In the genomic region with DNA sequence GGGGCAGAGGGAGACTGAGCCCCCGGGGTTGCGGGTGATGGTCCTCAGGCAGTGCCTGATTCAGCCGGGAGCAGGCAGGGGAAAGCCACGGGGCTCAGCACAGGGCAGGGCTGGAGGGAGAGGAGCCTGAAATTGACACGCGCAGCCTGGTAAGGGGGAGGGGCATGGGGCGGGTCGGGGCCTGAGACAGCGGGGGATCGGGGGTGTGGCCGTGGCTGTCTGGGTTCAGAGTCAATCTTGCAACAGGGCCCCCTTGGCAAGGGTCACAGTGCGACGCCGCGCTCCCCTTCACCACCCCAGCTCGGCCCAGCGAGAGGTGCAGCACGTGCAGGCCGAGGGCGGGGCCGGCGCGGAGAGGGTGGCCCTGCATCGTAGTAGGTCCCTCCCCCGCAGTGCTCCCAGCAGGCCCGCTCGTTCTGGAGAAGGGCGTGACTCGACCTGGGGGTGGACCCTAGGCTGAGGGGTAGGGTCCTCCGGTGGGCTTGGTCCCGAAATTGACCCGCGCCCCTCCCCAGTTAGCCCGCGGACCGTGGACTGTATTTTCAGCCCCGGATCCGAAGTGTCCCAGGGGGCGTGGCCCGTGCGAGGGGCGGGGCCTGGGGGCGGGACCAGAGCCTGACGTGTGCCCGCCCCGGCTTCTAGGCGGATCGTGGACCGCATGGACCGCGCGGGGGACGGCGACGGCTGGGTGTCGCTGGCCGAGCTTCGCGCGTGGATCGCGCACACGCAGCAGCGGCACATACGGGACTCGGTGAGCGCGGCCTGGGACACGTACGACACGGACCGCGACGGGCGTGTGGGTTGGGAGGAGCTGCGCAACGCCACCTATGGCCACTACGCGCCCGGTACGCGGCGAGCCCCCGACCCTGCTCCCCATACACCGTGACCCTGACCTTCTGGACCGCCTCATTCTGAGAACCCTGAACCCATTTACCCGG, we compare ENCODE assay signal across 1 cellular context.
TF ChIP-seq lines count a peak whose summit lies in the region.

No MANE protein-coding gene starts in this region.

TF ChIP-seq in K562, 482 proteins besides CTCF, POLR2A, EP300 and RAD21 (continued from another document and continues in another):
- TF ChIP-seq, protein P1, sequence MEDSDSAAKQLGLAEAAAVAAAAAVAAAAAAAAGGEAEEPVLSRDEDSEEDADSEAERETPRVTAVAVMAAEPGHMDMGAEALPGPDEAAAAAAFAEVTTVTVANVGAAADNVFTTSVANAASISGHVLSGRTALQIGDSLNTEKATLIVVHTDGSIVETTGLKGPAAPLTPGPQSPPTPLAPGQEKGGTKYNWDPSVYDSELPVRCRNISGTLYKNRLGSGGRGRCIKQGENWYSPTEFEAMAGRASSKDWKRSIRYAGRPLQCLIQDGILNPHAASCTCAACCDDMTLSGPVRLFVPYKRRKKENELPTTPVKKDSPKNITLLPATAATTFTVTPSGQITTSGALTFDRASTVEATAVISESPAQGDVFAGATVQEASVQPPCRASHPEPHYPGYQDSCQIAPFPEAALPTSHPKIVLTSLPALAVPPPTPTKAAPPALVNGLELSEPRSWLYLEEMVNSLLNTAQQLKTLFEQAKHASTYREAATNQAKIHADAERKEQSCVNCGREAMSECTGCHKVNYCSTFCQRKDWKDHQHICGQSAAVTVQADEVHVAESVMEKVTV (CRISPR knock-in tag; IDR thresholded peaks at IDR 0.05) = no peak
- TF ChIP-seq SREBF1 (IDR thresholded peaks at IDR 0.05; ENCODE audit: borderline replicate concordance, low read depth, low read length) (no peak), ZNF766 (CRISPR knock-in tag; conservative IDR thresholded peaks at IDR 0.05) (no peak; the same call in 1 of the 2 replicates), ZNF41 (CRISPR knock-in tag; conservative IDR thresholded peaks at IDR 0.05) (no peak), FOS (IDR thresholded peaks at IDR 0.05; ENCODE audit: extremely low read depth, insufficient read length) (no peak), PYGO2 (tag; IDR thresholded peaks at IDR 0.05) (no peak), ZNF696 (CRISPR knock-in tag; conservative IDR thresholded peaks at IDR 0.05) (no peak), MAFK (IDR thresholded peaks at IDR 0.05; ENCODE audit: low read length) (no peak), LCOR (CRISPR knock-in tag; IDR thresholded peaks at IDR 0.05) (0 out of 2 replicates have a peak, but pooled peaks have one; percentile 28), MAFG (tag; conservative IDR thresholded peaks at IDR 0.05) (no peak), NONO (IDR thresholded peaks at IDR 0.05; ENCODE audit: low read depth in 2 of 2, low read length in 1 of 2) (no peak), ZNF589 (CRISPR knock-in tag; IDR thresholded peaks at IDR 0.05; ENCODE audit: low read depth) (no peak), SNIP1 (IDR thresholded peaks at IDR 0.05; ENCODE audit: low read depth) (no peak), NUFIP1 (IDR thresholded peaks at IDR 0.05; ENCODE audit: partially characterized antibody) (no peak), ZNF668 (CRISPR knock-in tag; IDR thresholded peaks at IDR 0.05) (no peak), ZFX (CRISPR knock-in tag; IDR thresholded peaks at IDR 0.05) (peak; percentile 67), ADNP (tag; IDR thresholded peaks at IDR 0.05) (no peak), DDX20 (tag; IDR thresholded peaks at IDR 0.05; ENCODE audit: low read depth) (no peak), CHAMP1 (IDR thresholded peaks at IDR 0.05) (no peak), TARDBP (IDR thresholded peaks at IDR 0.05) (0 out of 2 replicates have a peak, but pooled peaks have one; percentile 28), ZNF699 (CRISPR knock-in tag; IDR thresholded peaks at IDR 0.05; ENCODE audit: insufficient replicate concordance) (no peak), KDM2B (CRISPR knock-in tag; IDR thresholded peaks at IDR 0.05) (peak; percentile 27; the same call in 1 of the 2 replicates), ZNF583 (CRISPR knock-in tag; IDR thresholded peaks at IDR 0.05) (no peak), ZNF140 (CRISPR knock-in tag; IDR thresholded peaks at IDR 0.05) (no peak), HSF4 (CRISPR knock-in tag; IDR thresholded peaks at IDR 0.05; ENCODE audit: borderline replicate concordance) (no peak), ZNF316 (IDR thresholded peaks at IDR 0.05) (no peak), HMGN3 (IDR thresholded peaks at IDR 0.05; ENCODE audit: borderline replicate concordance, extremely low read depth, insufficient read length, low read depth, low read length) (peak; percentile 60), SMARCA4 (IDR thresholded peaks at IDR 0.05) (no peak), GABPB1 (CRISPR knock-in tag; IDR thresholded peaks at IDR 0.05) (peak; percentile 3; the same call in 1 of the 2 replicates), GATAD2A (IDR thresholded peaks at IDR 0.05) (no peak), BRCA1 (IDR thresholded peaks at IDR 0.05) (no peak), BRCA1 (CRISPR knock-in tag; IDR thresholded peaks at IDR 0.05) (no peak), RNF219 (CRISPR knock-in tag; IDR thresholded peaks at IDR 0.05) (no peak), BDP1 (IDR thresholded peaks at IDR 0.05; ENCODE audit: insufficient read depth, insufficient read length) (no peak), CHD2 (IDR thresholded peaks at IDR 0.05; ENCODE audit: low read depth, low read length) (no peak), NFE2L1 (tag; IDR thresholded peaks at IDR 0.05; ENCODE audit: borderline replicate concordance, low read depth) (no peak), BCL6 (CRISPR knock-in tag; IDR thresholded peaks at IDR 0.05) (no peak), E2F1 (CRISPR knock-in tag; IDR thresholded peaks at IDR 0.05) (no peak), RBM25 (IDR thresholded peaks at IDR 0.05; ENCODE audit: low read depth, low read length, severe bottlenecking) (no peak), GABPB2 (CRISPR knock-in tag; conservative IDR thresholded peaks at IDR 0.05) (no peak), PML (IDR thresholded peaks at IDR 0.05; ENCODE audit: low read length) (no peak), TAL1 (IDR thresholded peaks at IDR 0.05) (no peak), MTA1 (IDR thresholded peaks at IDR 0.05; ENCODE audit: borderline replicate concordance) (no peak), SMARCE1 (IDR thresholded peaks at IDR 0.05) (no peak; the same call in 1 of the 2 replicates), TAF15 (IDR thresholded peaks at IDR 0.05; ENCODE audit: low read depth, low read length) (no peak), KAT2B (IDR thresholded peaks at IDR 0.05; ENCODE audit: low read depth, low read length) (no peak), ZNF232 (CRISPR knock-in tag; IDR thresholded peaks at IDR 0.05) (no peak), CHCHD3 (CRISPR knock-in tag; IDR thresholded peaks at IDR 0.05) (no peak), FOXP4 (CRISPR knock-in tag; IDR thresholded peaks at IDR 0.05; ENCODE audit: borderline replicate concordance) (peak; percentile 80; the same call in 1 of the 2 replicates)
- TF ChIP-seq, protein P2, sequence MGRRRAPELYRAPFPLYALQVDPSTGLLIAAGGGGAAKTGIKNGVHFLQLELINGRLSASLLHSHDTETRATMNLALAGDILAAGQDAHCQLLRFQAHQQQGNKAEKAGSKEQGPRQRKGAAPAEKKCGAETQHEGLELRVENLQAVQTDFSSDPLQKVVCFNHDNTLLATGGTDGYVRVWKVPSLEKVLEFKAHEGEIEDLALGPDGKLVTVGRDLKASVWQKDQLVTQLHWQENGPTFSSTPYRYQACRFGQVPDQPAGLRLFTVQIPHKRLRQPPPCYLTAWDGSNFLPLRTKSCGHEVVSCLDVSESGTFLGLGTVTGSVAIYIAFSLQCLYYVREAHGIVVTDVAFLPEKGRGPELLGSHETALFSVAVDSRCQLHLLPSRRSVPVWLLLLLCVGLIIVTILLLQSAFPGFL (CRISPR knock-in tag; IDR thresholded peaks at IDR 0.05) = no peak
- TF ChIP-seq, protein P3, sequence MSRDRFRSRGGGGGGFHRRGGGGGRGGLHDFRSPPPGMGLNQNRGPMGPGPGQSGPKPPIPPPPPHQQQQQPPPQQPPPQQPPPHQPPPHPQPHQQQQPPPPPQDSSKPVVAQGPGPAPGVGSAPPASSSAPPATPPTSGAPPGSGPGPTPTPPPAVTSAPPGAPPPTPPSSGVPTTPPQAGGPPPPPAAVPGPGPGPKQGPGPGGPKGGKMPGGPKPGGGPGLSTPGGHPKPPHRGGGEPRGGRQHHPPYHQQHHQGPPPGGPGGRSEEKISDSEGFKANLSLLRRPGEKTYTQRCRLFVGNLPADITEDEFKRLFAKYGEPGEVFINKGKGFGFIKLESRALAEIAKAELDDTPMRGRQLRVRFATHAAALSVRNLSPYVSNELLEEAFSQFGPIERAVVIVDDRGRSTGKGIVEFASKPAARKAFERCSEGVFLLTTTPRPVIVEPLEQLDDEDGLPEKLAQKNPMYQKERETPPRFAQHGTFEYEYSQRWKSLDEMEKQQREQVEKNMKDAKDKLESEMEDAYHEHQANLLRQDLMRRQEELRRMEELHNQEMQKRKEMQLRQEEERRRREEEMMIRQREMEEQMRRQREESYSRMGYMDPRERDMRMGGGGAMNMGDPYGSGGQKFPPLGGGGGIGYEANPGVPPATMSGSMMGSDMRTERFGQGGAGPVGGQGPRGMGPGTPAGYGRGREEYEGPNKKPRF (IDR thresholded peaks at IDR 0.05; ENCODE audit: low read depth, low read length) = no peak
- TF ChIP-seq, protein P4, sequence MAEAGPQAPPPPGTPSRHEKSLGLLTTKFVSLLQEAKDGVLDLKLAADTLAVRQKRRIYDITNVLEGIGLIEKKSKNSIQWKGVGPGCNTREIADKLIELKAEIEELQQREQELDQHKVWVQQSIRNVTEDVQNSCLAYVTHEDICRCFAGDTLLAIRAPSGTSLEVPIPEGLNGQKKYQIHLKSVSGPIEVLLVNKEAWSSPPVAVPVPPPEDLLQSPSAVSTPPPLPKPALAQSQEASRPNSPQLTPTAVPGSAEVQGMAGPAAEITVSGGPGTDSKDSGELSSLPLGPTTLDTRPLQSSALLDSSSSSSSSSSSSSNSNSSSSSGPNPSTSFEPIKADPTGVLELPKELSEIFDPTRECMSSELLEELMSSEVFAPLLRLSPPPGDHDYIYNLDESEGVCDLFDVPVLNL (CRISPR knock-in tag; IDR thresholded peaks at IDR 0.05; ENCODE audit: low read depth) = peak; percentile 26; the same call in 1 of the 2 replicates
- TF ChIP-seq, protein P5, sequence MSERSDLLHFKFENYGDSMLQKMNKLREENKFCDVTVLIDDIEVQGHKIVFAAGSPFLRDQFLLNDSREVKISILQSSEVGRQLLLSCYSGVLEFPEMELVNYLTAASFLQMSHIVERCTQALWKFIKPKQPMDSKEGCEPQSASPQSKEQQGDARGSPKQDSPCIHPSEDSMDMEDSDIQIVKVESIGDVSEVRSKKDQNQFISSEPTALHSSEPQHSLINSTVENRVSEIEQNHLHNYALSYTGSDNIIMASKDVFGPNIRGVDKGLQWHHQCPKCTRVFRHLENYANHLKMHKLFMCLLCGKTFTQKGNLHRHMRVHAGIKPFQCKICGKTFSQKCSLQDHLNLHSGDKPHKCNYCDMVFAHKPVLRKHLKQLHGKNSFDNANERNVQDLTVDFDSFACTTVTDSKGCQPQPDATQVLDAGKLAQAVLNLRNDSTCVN (CRISPR knock-in tag; IDR thresholded peaks at IDR 0.05) = no peak
